ENCODE assay signal across 1 cellular context in genomic region chr22:20262582-20263147, GRCh38.
A peak's percentile ranks its signal among the peaks of the same experiment; 100 is the strongest.
TF ChIP-seq lines count a peak whose summit lies in the region.

No MANE protein-coding gene starts in this region.

TF ChIP-seq in K562, 482 proteins besides CTCF, POLR2A, EP300 and RAD21 (continued from another document and continues in another):
- no peak for TF ChIP-seq ZNF609 (CRISPR knock-in tag; IDR thresholded peaks at IDR 0.05; ENCODE audit: borderline replicate concordance)
- no peak for TF ChIP-seq TOE1 (IDR thresholded peaks at IDR 0.05; ENCODE audit: borderline replicate concordance)
- no peak for TF ChIP-seq TOE1 (CRISPR knock-in tag; IDR thresholded peaks at IDR 0.05; ENCODE audit: borderline replicate concordance, low read depth)
- peak; percentile 32 for TF ChIP-seq GTF3C2 (IDR thresholded peaks at IDR 0.05; ENCODE audit: borderline replicate concordance, extremely low read depth, insufficient read length)
- TF ChIP-seq ZBTB49 (CRISPR knock-in tag; IDR thresholded peaks at IDR 0.05; ENCODE audit: borderline replicate concordance): no peak
- TF ChIP-seq ZNF639 (CRISPR knock-in tag; conservative IDR thresholded peaks at IDR 0.05 in 1 of 2, IDR thresholded peaks at IDR 0.05 in 1 of 2): no peak
- no peak for TF ChIP-seq ZNF140 (CRISPR knock-in tag; IDR thresholded peaks at IDR 0.05)
- no peak for TF ChIP-seq JUNB (CRISPR knock-in tag; conservative IDR thresholded peaks at IDR 0.05)
- TF ChIP-seq E2F4 (CRISPR knock-in tag; IDR thresholded peaks at IDR 0.05; ENCODE audit: low read depth): 0 out of 2 replicates have a peak, but pooled peaks have one; percentile 61
- TF ChIP-seq TBL1XR1 (IDR thresholded peaks at IDR 0.05; ENCODE audit: low read length in 2 of 2): no peak
- TF ChIP-seq ARID4B (CRISPR knock-in tag; IDR thresholded peaks at IDR 0.05): no peak
- 0 out of 2 replicates have a peak, but pooled peaks have one; percentile 23 for TF ChIP-seq THAP12 (CRISPR knock-in tag; IDR thresholded peaks at IDR 0.05)
- peak; percentile 98 for TF ChIP-seq ZFP36 (IDR thresholded peaks at IDR 0.05; ENCODE audit: low read depth, low read length, partially characterized antibody)
- TF ChIP-seq SMC3 (conservative IDR thresholded peaks at IDR 0.05; ENCODE audit: insufficient read depth, low read depth, low read length): no peak
- TF ChIP-seq FOXJ3 (CRISPR knock-in tag; IDR thresholded peaks at IDR 0.05): no peak
- TF ChIP-seq CREB1 (IDR thresholded peaks at IDR 0.05): no peak
- TF ChIP-seq CREB1 (CRISPR knock-in tag; IDR thresholded peaks at IDR 0.05): no peak
- peak; percentile 88 for TF ChIP-seq ZNF436 (CRISPR knock-in tag; IDR thresholded peaks at IDR 0.05)
- no peak for TF ChIP-seq POLR2AphosphoS5 (IDR thresholded peaks at IDR 0.05; ENCODE audit: control insufficient read depth, insufficient read depth, low read depth, low read length)
- no peak for TF ChIP-seq SREBF1 (IDR thresholded peaks at IDR 0.05; ENCODE audit: borderline replicate concordance, low read depth, low read length)
- TF ChIP-seq TFAM (CRISPR knock-in tag; conservative IDR thresholded peaks at IDR 0.05): no peak
- no peak for TF ChIP-seq MTA1 (IDR thresholded peaks at IDR 0.05; ENCODE audit: borderline replicate concordance)
- no peak for TF ChIP-seq THAP7 (CRISPR knock-in tag; IDR thresholded peaks at IDR 0.05)
- TF ChIP-seq CBX8 (IDR thresholded peaks at IDR 0.05; ENCODE audit: borderline replicate concordance, extremely low read depth, low read depth, low read length, poor library complexity, severe bottlenecking): no peak
- no peak for TF ChIP-seq ZKSCAN3 (CRISPR knock-in tag; IDR thresholded peaks at IDR 0.05)
- TF ChIP-seq KLF6 (CRISPR knock-in tag; IDR thresholded peaks at IDR 0.05; ENCODE audit: borderline replicate concordance): no peak
- TF ChIP-seq ZBTB1 (CRISPR knock-in tag; IDR thresholded peaks at IDR 0.05; ENCODE audit: borderline replicate concordance, low read depth): no peak
- TF ChIP-seq ATF2 (CRISPR knock-in tag; IDR thresholded peaks at IDR 0.05): peak; percentile 19; the same call in 1 of the 2 replicates
- no peak for TF ChIP-seq SMAD2 (IDR thresholded peaks at IDR 0.05; ENCODE audit: low read depth, low read length)
- no peak for TF ChIP-seq KAT2B (IDR thresholded peaks at IDR 0.05; ENCODE audit: low read depth, low read length)
- TF ChIP-seq ARNT (IDR thresholded peaks at IDR 0.05): no peak
